In genomic region chr3:194976049-194976451, GRCh38 we compare ENCODE assay signal across 16 cellular contexts.
DNase-seq lines count a peak whose midpoint lies in the region; ATAC-seq and TF ChIP-seq lines count a peak whose summit lies in the region.
"Had no signal": no experiment of that assay in that cellular context is flagged by ENCODE, and none has a peak within 500 bp of the region (broad histone marks: within the 10 kb centered on the region; RNA-seq: fewer than 3 reads in every experiment).

No MANE protein-coding gene starts in this region.

- ATAC-seq in stimulated activated naive B cell treated with anti-CD40 and anti-IgM and Interleukin-4, amounts not matched to agents 10 μg/mL and 1 μg/mL and 100 μg/mL, for 72 hours (replicated peaks) = peak in 1 of 2 donors; percentile 1
- ATAC-seq in GM18907 (IDR thresholded peaks at IDR 0.05; ENCODE audit: unreplicated experiment) (no peak), GM21619 (IDR thresholded peaks at IDR 0.05; ENCODE audit: unreplicated experiment) (no peak), SK-N-SH treated with all-trans-retinoic acid at 6 μM for 48 hours (no peak)
- ATAC-seq: activated naive CD8-positive, alpha-beta T cell treated with anti-CD3 and anti-CD28 coated beads, Interleukin-2, amount 50 U/mL, for 24 hours had no signal

- peaks cover 4 to 6% of the 10 kb centered on the region in 2 donors for H3K27me3 Mint-ChIP-seq in stimulated activated naive B cell treated with anti-CD40 and anti-IgM and Interleukin-4, amounts not matched to agents 10 μg/mL and 1 μg/mL and 100 μg/mL, for 72 hours

- peaks cover 20 to 25% of the 10 kb centered on the region in 2 donors for H3K4me1 Mint-ChIP-seq in stimulated activated naive B cell treated with anti-CD40 and anti-IgM and Interleukin-4, amounts not matched to agents 10 μg/mL and 1 μg/mL and 100 μg/mL, for 72 hours
- H3K4me1 Mint-ChIP-seq: activated naive CD8-positive, alpha-beta T cell treated with anti-CD3 and anti-CD28 coated beads, Interleukin-2, amount 50 U/mL, for 24 hours had no signal

- no peak overlapping the region for H3K4me3 Mint-ChIP-seq in stimulated activated naive B cell treated with anti-CD40 and anti-IgM and Interleukin-4, amounts not matched to agents 10 μg/mL and 1 μg/mL and 100 μg/mL, for 72 hours
- H3K4me3 Mint-ChIP-seq: activated naive CD8-positive, alpha-beta T cell treated with anti-CD3 and anti-CD28 coated beads, Interleukin-2, amount 50 U/mL, for 24 hours; T-helper 1 cell treated with Interleukin-12 subunit alpha and Interleukin-12 subunit beta and Interleukin-4 antibody, amounts not matched to agents 30 μg/mL and 1 μg/mL, for 36 hours had no signal

- DNase-seq in activated CD8-positive, alpha-beta memory T cell treated with anti-CD3 and anti-CD28 coated beads for 24 hours = peak; percentile 35
- no peak for DNase-seq in activated CD8-positive, alpha-beta memory T cell treated with anti-CD3 and anti-CD28 coated beads, Interleukin-2, amount 50 U/mL, for 48 hours
- DNase-seq in NCI-H2196 (lab: John Stamatoyannopoulos, UW; ENCODE audit: unreplicated experiment) = peak; percentile 75
- DNase-seq in fibroblast of gingiva (ENCODE audit: low read depth) = peak; percentile 92
- DNase-seq in stimulated activated naive B cell treated with anti-CD40 and anti-IgM and Interleukin-4, amounts not matched to agents 10 μg/mL and 1 μg/mL and 100 μg/mL, for 72 hours = no peak
- DNase-seq: activated naive CD8-positive, alpha-beta T cell treated with anti-CD3 and anti-CD28 coated beads, Interleukin-2, amount 50 U/mL, for 24 hours; DMS153; dorsolateral prefrontal cortex; NCI-H510A treated with DMSO at 0.1 percent for 48 hours; SHP77 treated with DMSO at 0.1 percent for 48 hours; small intestine had no signal

- no peaks in the 10 kb centered on the region for H3K9me3 Mint-ChIP-seq in stimulated activated naive B cell treated with anti-CD40 and anti-IgM and Interleukin-4, amounts not matched to agents 10 μg/mL and 1 μg/mL and 100 μg/mL, for 72 hours
- H3K9me3 Mint-ChIP-seq: activated naive CD8-positive, alpha-beta T cell treated with anti-CD3 and anti-CD28 coated beads, Interleukin-2, amount 50 U/mL, for 24 hours; activated T-helper 2 cell treated with anti-CD3 and anti-CD28 coated beads, Interferon-gamma antibody, Interleukin-2, Interleukin-4, amounts not matched to agents 10 μg/mL and 5 μg/mL and 100 μg/mL, durations not matched to agents 14 hours and 24 hours and 36 hours; T-helper 1 cell treated with Interleukin-12 subunit alpha and Interleukin-12 subunit beta and Interleukin-4 antibody, amounts not matched to agents 30 μg/mL and 1 μg/mL, for 36 hours had no signal

- peak overlapping the region; percentile 75 for H3K27ac Mint-ChIP-seq in stimulated activated naive B cell treated with anti-CD40 and anti-IgM and Interleukin-4, amounts not matched to agents 10 μg/mL and 1 μg/mL and 100 μg/mL, for 72 hours
- H3K27ac Mint-ChIP-seq: activated naive CD8-positive, alpha-beta T cell treated with anti-CD3 and anti-CD28 coated beads, Interleukin-2, amount 50 U/mL, for 24 hours; activated T-helper 2 cell treated with anti-CD3 and anti-CD28 coated beads, Interferon-gamma antibody, Interleukin-2, Interleukin-4, amounts not matched to agents 10 μg/mL and 5 μg/mL and 100 μg/mL, durations not matched to agents 14 hours and 24 hours and 36 hours; T-helper 1 cell treated with Interleukin-12 subunit alpha and Interleukin-12 subunit beta and Interleukin-4 antibody, amounts not matched to agents 30 μg/mL and 1 μg/mL, for 36 hours had no signal

- no peaks in the 10 kb centered on the region for H3K36me3 Mint-ChIP-seq in stimulated activated naive B cell treated with anti-CD40 and anti-IgM and Interleukin-4, amounts not matched to agents 10 μg/mL and 1 μg/mL and 100 μg/mL, for 72 hours

TF ChIP-seq in SK-N-SH treated with all-trans-retinoic acid at 6 μM for 48 hours, 23 proteins besides CTCF, POLR2A, EP300 and RAD21:
- TF ChIP-seq ZC3H10 (CRISPR knock-in tag; IDR thresholded peaks at IDR 0.05) (no peak), BACH2 (CRISPR knock-in tag; IDR thresholded peaks at IDR 0.05; ENCODE audit: borderline replicate concordance) (no peak), CSRNP3 (CRISPR knock-in tag; IDR thresholded peaks at IDR 0.05) (no peak), RARB (CRISPR knock-in tag; IDR thresholded peaks at IDR 0.05) (no peak), POU6F1 (CRISPR knock-in tag; IDR thresholded peaks at IDR 0.05; ENCODE audit: borderline replicate concordance, low read depth) (no peak), ZNF8 (CRISPR knock-in tag; IDR thresholded peaks at IDR 0.05) (no peak), TOX (CRISPR knock-in tag; IDR thresholded peaks at IDR 0.05; ENCODE audit: borderline replicate concordance) (no peak), ESRRG (CRISPR knock-in tag; IDR thresholded peaks at IDR 0.05) (no peak), ZFP30 (CRISPR knock-in tag; IDR thresholded peaks at IDR 0.05) (no peak), ZNF70 (CRISPR knock-in tag; IDR thresholded peaks at IDR 0.05) (no peak), CSDC2 (CRISPR knock-in tag; IDR thresholded peaks at IDR 0.05) (no peak), TSHZ2 (CRISPR knock-in tag; IDR thresholded peaks at IDR 0.05) (no peak), PPARA (CRISPR knock-in tag; IDR thresholded peaks at IDR 0.05; ENCODE audit: borderline replicate concordance) (no peak), SNAI2 (CRISPR knock-in tag; IDR thresholded peaks at IDR 0.05) (no peak), ZNF565 (CRISPR knock-in tag; conservative IDR thresholded peaks at IDR 0.05; ENCODE audit: low read depth) (no peak), TCF4 (CRISPR knock-in tag; IDR thresholded peaks at IDR 0.05; ENCODE audit: borderline replicate concordance) (no peak), ZFP3 (CRISPR knock-in tag; IDR thresholded peaks at IDR 0.05) (no peak), ISL1 (CRISPR knock-in tag; IDR thresholded peaks at IDR 0.05) (no peak)

Comparison
In these comparisons a context has a peak if more than half of its experiments do, and no peak if none do; other contexts are left out.
1. DNase-seq: peak in activated CD8-positive, alpha-beta memory T cell treated with anti-CD3 and anti-CD28 coated beads for 24 hours (single experiment), NCI-H2196 (single experiment) and fibroblast of gingiva (single experiment); none in activated CD8-positive, alpha-beta memory T cell treated with anti-CD3 and anti-CD28 coated beads, Interleukin-2, amount 50 U/mL, for 48 hours (single experiment) and stimulated activated naive B cell treated with anti-CD40 and anti-IgM and Interleukin-4, amounts not matched to agents 10 μg/mL and 1 μg/mL and 100 μg/mL, for 72 hours (single experiment).